In genomic region chr2:222037211-222037610, GRCh38 we compare ENCODE assay signal across 35 cellular contexts.
"Had no signal": no experiment of that assay in that cellular context is flagged by ENCODE, and none has a peak within 500 bp of the region (broad histone marks: within the 10 kb centered on the region; RNA-seq: fewer than 3 reads in every experiment).

No MANE protein-coding gene starts in this region.

- H3K9ac ChIP-seq: KMS-11 had no signal

- DNase-seq: Karpas-422, Kasumi-1, KG1, MG63, MV-4-11, NCI-H1048, NCI-H1092, NCI-H1092 treated with DMSO at 0.1 percent for 48 hours, NCI-H1105, NCI-H1105 treated with DMSO at 0.1 percent for 48 hours, NCI-H1417, NCI-H1417 treated with DMSO at 0.1 percent for 48 hours, NCI-H1436, NCI-H1436 treated with DMSO at 0.1 percent for 48 hours, NCI-H146, NCI-H1694, NCI-H1694 treated with DMSO at 0.1 percent for 48 hours, NCI-H187, NCI-H187 treated with DMSO at 0.1 percent for 48 hours, NCI-H1930, NCI-H2029, NCI-H2029 treated with DMSO at 0.1 percent for 48 hours, NCI-H2081, NCI-H2081 treated with DMSO at 0.1 percent for 48 hours, NCI-H2107, NCI-H2171, NCI-H2171 treated with DMSO at 0.1 percent for 48 hours, NCI-H2227 treated with DMSO at 0.1 percent for 48 hours, NCI-H226, NCI-H345, NCI-H446, NCI-H446 treated with DMSO at 0.1 percent for 48 hours, NCI-H510A, NCI-H510A treated with DMSO at 0.1 percent for 48 hours had no signal

- H3K4me3 ChIP-seq: MG63 had no signal

- H3K36me3 ChIP-seq: MG63 had no signal

- H3K4me2 ChIP-seq: KMS-11 had no signal

- H3K27ac ChIP-seq: KMS-11 had no signal

- H3K9me3 ChIP-seq: MG63 had no signal

- H3K27me3 ChIP-seq: MG63 had no signal
